In genomic region chr17:66451188-66452149, GRCh38 we compare ENCODE assay signal across 10 cellular contexts.
DNase-seq lines count a peak whose midpoint lies in the region; ATAC-seq and TF ChIP-seq lines count a peak whose summit lies in the region.
"Had no signal": no experiment of that assay in that cellular context is flagged by ENCODE, and none has a peak within 500 bp of the region (broad histone marks: within the 10 kb centered on the region; RNA-seq: fewer than 3 reads in every experiment).

No MANE protein-coding gene starts in this region.

- no peaks in the 10 kb centered on the region; the same call in 1 of the 2 replicates for H3K27me3 Mint-ChIP-seq in WTC11 (ENCODE audit: low read depth)

- CTCF ChIA-PET in WTC11 (lab: Charles Lee): interaction anchor here (0.5 to 1.0 kb wide), 4 partner anchors 11 to 222 kb away, joined by 3 to 4 read pairs (median 3); no protein-coding TSS in a partner anchor

- TF ChIP-seq EP300 in sigmoid colon (IDR thresholded peaks at IDR 0.05): no peak

- POLR2A ChIA-PET in WTC11 (lab: Charles Lee): no interaction called here

- no peak overlapping the region for H3K4me3 ChIP-seq in BLaER1 treated with 17β-estradiol and CSF1 and Interleukin-3, amounts not matched to agents 10 nM and 100 nM
- H3K4me3 ChIP-seq in HFF-Myc (replicated peaks; ENCODE audit: low read depth, low read length) (no peak overlapping the region), sigmoid colon (no peak overlapping the region)
- H3K4me3 ChIP-seq: right atrium auricular region had no signal

- peak overlapping the region; percentile 31 to 80 (median 58); a peak in 20 of 22 replicates for H3K4me2 ChIP-seq in BLaER1 treated with 17β-estradiol and CSF1 and Interleukin-3, amounts not matched to agents 10 nM and 100 nM

- no peaks in the 10 kb centered on the region for H3K27me3 ChIP-seq in BLaER1 treated with 17β-estradiol and CSF1 and Interleukin-3, amounts not matched to agents 10 nM and 100 nM
- H3K27me3 ChIP-seq in sigmoid colon: no peaks in the 10 kb centered on the region
- H3K27me3 ChIP-seq: right atrium auricular region had no signal

- peaks cover 3% of the 10 kb centered on the region for H3K36me3 Mint-ChIP-seq in WTC11

- DNase-seq in HFF-Myc (ENCODE audit: extremely low read depth, low read depth) (no peak), WTC11 (ENCODE audit: low spot score) (peak; percentile 79), left lobe of liver (ENCODE audit: low spot score) (peak; percentile 64), cerebellar cortex (ENCODE audit: low spot score) (no peak), amniotic stem cell (lab: John Stamatoyannopoulos, UW) (no peak), sigmoid colon (no peak)
- DNase-seq: NCI-H1694 treated with DMSO at 0.1 percent for 48 hours had no signal

- peaks cover 0 to 32% (median 0%) of the 10 kb centered on the region in 11 experiments; a peak in 6 of 22 replicates for H3K36me3 ChIP-seq in BLaER1 treated with 17β-estradiol and CSF1 and Interleukin-3, amounts not matched to agents 10 nM and 100 nM
- H3K36me3 ChIP-seq in sigmoid colon: no peaks in the 10 kb centered on the region
- H3K36me3 ChIP-seq: right atrium auricular region had no signal

- H3K9me3 ChIP-seq in BLaER1 treated with 17β-estradiol and CSF1 and Interleukin-3, amounts not matched to agents 10 nM and 100 nM (replicated peaks in 1 of 11): peaks cover 2 to 24% (median 5%) of the 10 kb centered on the region in 11 experiments; a peak in 18 of 22 replicates
- H3K9me3 ChIP-seq in sigmoid colon: no peaks in the 10 kb centered on the region
- H3K9me3 ChIP-seq: right atrium auricular region had no signal

- peak; percentile 89 for ATAC-seq in WTC11
- peak; percentile 92 for ATAC-seq in left lobe of liver
- ATAC-seq in HG03280 (IDR thresholded peaks at IDR 0.05; ENCODE audit: unreplicated experiment): no peak

- intact Hi-C loops in sigmoid colon (cut with DNase I): no loop called here

- H3K27ac Mint-ChIP-seq in WTC11: no peak overlapping the region

- peaks cover 60% of the 10 kb centered on the region for H3K4me1 Mint-ChIP-seq in WTC11

- no peak for TF ChIP-seq POLR2A in sigmoid colon (IDR thresholded peaks at IDR 0.05)

- TF ChIP-seq CTCF in HFF-Myc (IDR thresholded peaks at IDR 0.05; ENCODE audit: low read depth, low read length, missing control alignments) (peak; percentile 22), WTC11 (IDR thresholded peaks at IDR 0.05) (peak; percentile 23; the same call in 1 of the 2 replicates), sigmoid colon (IDR thresholded peaks at IDR 0.05) (no peak)

- no peaks in the 10 kb centered on the region for H3K9me3 Mint-ChIP-seq in WTC11

- 0 out of 22 replicates have a peak overlapping the region, but pooled peaks of 1 of the 11 experiments have one; percentile 25 for H3K9ac ChIP-seq in BLaER1 treated with 17β-estradiol and CSF1 and Interleukin-3, amounts not matched to agents 10 nM and 100 nM

- peaks cover 0 to 30% (median 0%) of the 10 kb centered on the region in 11 experiments; a peak in 4 of 22 replicates for H4K20me1 ChIP-seq in BLaER1 treated with 17β-estradiol and CSF1 and Interleukin-3, amounts not matched to agents 10 nM and 100 nM

- H3K4me1 ChIP-seq in BLaER1 treated with 17β-estradiol and CSF1 and Interleukin-3, amounts not matched to agents 10 nM and 100 nM: peaks cover 27 to 68% (median 31%) of the 10 kb centered on the region in 10 experiments
- peaks cover 0 to 15% (median 11%) of the 10 kb centered on the region in 4 donors for H3K4me1 ChIP-seq in sigmoid colon
- H3K4me1 ChIP-seq: right atrium auricular region had no signal

- peak overlapping the region in 1 of 11 experiments; percentile 11; a peak in 3 of 22 replicates for H3K27ac ChIP-seq in BLaER1 treated with 17β-estradiol and CSF1 and Interleukin-3, amounts not matched to agents 10 nM and 100 nM
- no peak overlapping the region for H3K27ac ChIP-seq in sigmoid colon
- H3K27ac ChIP-seq: right atrium auricular region had no signal

- H3K4me3 Mint-ChIP-seq in WTC11: no peak overlapping the region

- WGBS in sigmoid colon, 2 donors: 52 to 77% methylated on average over 15 of the region's 15 CpGs

TF ChIP-seq in WTC11, 78 proteins besides CTCF, POLR2A, EP300 and RAD21:
- TF ChIP-seq HMGA2 (CRISPR knock-in tag; IDR thresholded peaks at IDR 0.05): no peak
- TF ChIP-seq TCF7 (CRISPR knock-in tag; IDR thresholded peaks at IDR 0.05; ENCODE audit: low read depth): no peak
- TF ChIP-seq ZNF423 (CRISPR knock-in tag; IDR thresholded peaks at IDR 0.05): no peak
- TF ChIP-seq FOXK1 (CRISPR knock-in tag; IDR thresholded peaks at IDR 0.05): no peak
- TF ChIP-seq NFATC4 (CRISPR knock-in tag; IDR thresholded peaks at IDR 0.05): no peak
- no peak for TF ChIP-seq MLX (CRISPR knock-in tag; IDR thresholded peaks at IDR 0.05)
- no peak for TF ChIP-seq STAT6 (CRISPR knock-in tag; conservative IDR thresholded peaks at IDR 0.05; ENCODE audit: low read depth)
- TF ChIP-seq TEAD1 (CRISPR knock-in tag; IDR thresholded peaks at IDR 0.05): no peak
- TF ChIP-seq ZNF232 (CRISPR knock-in tag; IDR thresholded peaks at IDR 0.05): no peak

Comparison
In these comparisons a context has a peak if more than half of its experiments do, and no peak if none do; other contexts are left out.
1. DNase-seq: peak in WTC11 (single experiment) and left lobe of liver (single experiment); none in HFF-Myc (single experiment), cerebellar cortex (single experiment), amniotic stem cell (single experiment) and sigmoid colon (single experiment).
2. CTCF ChIP-seq: peak in HFF-Myc (single experiment) and WTC11 (single experiment); none in sigmoid colon (0 of 4).